ENCODE assay signal across 8 cellular contexts in genomic region chr1:31645274-31645568, GRCh38. TPM values are rescaled to one million over a fixed set of nuclear protein-coding genes. Genes with fewer than 3 reads are reported as not detected.
A peak's percentile ranks its signal among the peaks of the same experiment; 100 is the strongest.
DNase-seq lines count a peak whose midpoint lies in the region; ATAC-seq and TF ChIP-seq lines count a peak whose summit lies in the region.

No MANE protein-coding gene starts in this region.

- H3K4me1 ChIP-seq in mammary epithelial cell (ENCODE audit: insufficient read depth, low read length) (peaks cover 36% of the 10 kb centered on the region), lung (ENCODE audit: control insufficient read depth in 2 of 2, insufficient read depth in 2 of 2, low read length in 2 of 2) (peaks cover 2 to 19% of the 10 kb centered on the region in 2 donors)

- intact Hi-C loops in mammary epithelial cell (cut with micrococcal nuclease), result loop anchor here (2.0 kb wide), 1 partner anchor 70 kb away; no protein-coding TSS in a partner anchor

- DNase-seq in activated gamma-delta T cell (lab: John Stamatoyannopoulos, UW) (peak; percentile 57), activated gamma-delta T cell treated with Interleukin-2 at 50 U/mL for 16 hours (no peak), mammary epithelial cell (no peak), lung (ENCODE audit: low spot score) (no peak), type B pancreatic cell (ENCODE audit: extremely low spot score, unreplicated experiment) (no peak), D341Med (ENCODE audit: low spot score) (no peak)
- no peak for DNase-seq in activated CD8-positive, alpha-beta memory T cell treated with anti-CD3 and anti-CD28 coated beads for 24 hours

- no peaks in the 10 kb centered on the region for H3K36me3 ChIP-seq in mammary epithelial cell (ENCODE audit: insufficient read depth, low read length)
- H3K36me3 ChIP-seq in lung (ENCODE audit: control insufficient read depth in 2 of 2, insufficient read depth in 2 of 2, low read length in 2 of 2), result no peaks in the 10 kb centered on the region

- peak overlapping the region; percentile 95 for H3K27ac ChIP-seq in mammary epithelial cell (ENCODE audit: insufficient read depth, low read depth, low read length)
- H3K27ac ChIP-seq in lung (ENCODE audit: low read depth in 1 of 2, low read length in 1 of 2), result peak overlapping the region; percentile 94 to 95

- peaks cover 3% of the 10 kb centered on the region for H3K9me3 Mint-ChIP-seq in type B pancreatic cell

- H3K9ac ChIP-seq in mammary epithelial cell (ENCODE audit: insufficient read depth, low read length), result peak overlapping the region; percentile 96

- peaks cover 28% of the 10 kb centered on the region for H3K4me1 Mint-ChIP-seq in type B pancreatic cell (ENCODE audit: unreplicated experiment)

- peaks cover 42% of the 10 kb centered on the region for H3K79me2 ChIP-seq in mammary epithelial cell (ENCODE audit: insufficient read depth, low read length)

- no peaks in the 10 kb centered on the region for H3K36me3 Mint-ChIP-seq in type B pancreatic cell

- 0% methylated on average over 5 of the region's 11 CpGs for WGBS in mammary epithelial cell (ENCODE audit: low coverage, missing lambda C conversion rate)
- WGBS in lung, 2 donors, result 0 to 1% methylated on average over 11 of the region's 11 CpGs

- TF ChIP-seq CTCF in mammary epithelial cell (conservative IDR thresholded peaks at IDR 0.05 in 1 of 2, IDR thresholded peaks at IDR 0.05 in 1 of 2; ENCODE audit: extremely low read depth in 1 of 2, insufficient read depth in 1 of 2, low read depth in 1 of 2, low read length in 2 of 2) (no peak), lung (IDR thresholded peaks at IDR 0.05; ENCODE audit: control extremely low read depth, extremely low read depth) (no peak), type B pancreatic cell (conservative IDR thresholded peaks at IDR 0.05) (no peak)

- no peaks in the 10 kb centered on the region for H3K27me3 Mint-ChIP-seq in type B pancreatic cell

- H3K27me3 ChIP-seq in mammary epithelial cell (ENCODE audit: insufficient read depth, low read length) (no peaks in the 10 kb centered on the region), lung (ENCODE audit: control insufficient read depth, insufficient read depth) (no peaks in the 10 kb centered on the region)

- H3K27ac Mint-ChIP-seq in type B pancreatic cell, result peak overlapping the region; percentile 100

- H3K4me3 ChIP-seq in mammary epithelial cell (replicated peaks in 1 of 3; ENCODE audit: insufficient read depth in 1 of 3, low read depth in 2 of 3, low read length in 3 of 3) (peak overlapping the region; percentile 61 to 82 (median 82)), lung (peak overlapping the region; percentile 53)

- dilution Hi-C loops in mammary epithelial cell (cut with HindIII; ENCODE audit: low sequenced_read_pairs), result no loop called here

- BruUV-seq in mammary epithelial cell (replicated peaks; lab: Mats Ljungman, UMichigan), result TSS peak; percentile 65

- H3K9me3 ChIP-seq in mammary epithelial cell (replicated peaks; ENCODE audit: insufficient read depth, low read length) (no peaks in the 10 kb centered on the region), lung (ENCODE audit: control insufficient read depth in 2 of 2, insufficient read depth in 1 of 2, low read length in 1 of 2) (no peaks in the 10 kb centered on the region)

- peak overlapping the region; percentile 91 for H3K4me2 ChIP-seq in mammary epithelial cell (ENCODE audit: insufficient read depth, low read depth, low read length)

- in situ Hi-C loops in mammary epithelial cell (cut with MboI; ENCODE audit: low sequenced_read_pairs in 2 of 2), result no loop called here

- ATAC-seq in lung (ENCODE audit: insufficient read depth, low FRiP score), result no peak
- ATAC-seq in GM21576 (IDR thresholded peaks at IDR 0.05; ENCODE audit: unreplicated experiment), result no peak

- no peaks in the 10 kb centered on the region for H4K20me1 ChIP-seq in mammary epithelial cell (ENCODE audit: insufficient read depth, low read length)

- H2AFZ ChIP-seq in mammary epithelial cell (ENCODE audit: low read depth, low read length), result peak overlapping the region; percentile 89

- CTCF ChIA-PET in mammary epithelial cell (lab: Charles Lee; ENCODE audit: low non-redundant PET), result interaction anchor here (0.6 to 0.7 kb wide), 2 partner anchors 83 to 570 kb away, joined by 4 to 8 read pairs; no protein-coding TSS in a partner anchor

- H3K4me3 Mint-ChIP-seq in type B pancreatic cell, result peak overlapping the region; percentile 99

RNA-seq across cellular contexts. Expression of gene PEF1, which starts 0.5 kb away (rescaled TPM):
- total RNA-seq in mammary epithelial cell (10 to 100 TPM; 58.6 to 78.0 TPM), lung (10 to 100 TPM; 75.1 to 77.1 TPM), type B pancreatic cell (ENCODE audit: low replicate concordance) (45.2 and 48.3 TPM in 2 replicates)
- polyA plus RNA-seq in mammary epithelial cell (106 TPM), lung (100 to 1,000 TPM in 1 of 2 donors, 10 to 100 TPM in 1; 84.5 to 103 TPM)
- 81.6 TPM for polyA minus RNA-seq in mammary epithelial cell

RNA-seq across cellular contexts. Expression of gene HCRTR1, which starts 27.7 kb away (rescaled TPM):
- not detected for total RNA-seq in mammary epithelial cell
- polyA plus RNA-seq in mammary epithelial cell, result not detected
- polyA minus RNA-seq in mammary epithelial cell, result not detected
- under 1 TPM in 1 of 2 donors, not detected in 1; 0.14 TPM for total RNA-seq in lung
- under 1 TPM in 1 of 2 donors, not detected in 1; 0.08 TPM for polyA plus RNA-seq in lung
- not detected in 2 replicates for total RNA-seq in type B pancreatic cell (ENCODE audit: low replicate concordance)

RNA-seq across cellular contexts. Expression of gene COL16A1, which starts 58.6 kb away (rescaled TPM):
- 100 to 1,000 TPM; 121 to 146 TPM for total RNA-seq in mammary epithelial cell
- polyA plus RNA-seq in mammary epithelial cell, result 32.8 TPM
- polyA minus RNA-seq in mammary epithelial cell, result 57.1 TPM
- total RNA-seq in lung, result 10 to 100 TPM; 63.0 to 83.2 TPM
- polyA plus RNA-seq in lung, result 10 to 100 TPM; 16.5 to 23.7 TPM
- total RNA-seq in type B pancreatic cell (ENCODE audit: low replicate concordance), result 4.6 and 53.5 TPM in 2 replicates
